ENCODE assay signal across 13 cellular contexts in the genomic region with DNA sequence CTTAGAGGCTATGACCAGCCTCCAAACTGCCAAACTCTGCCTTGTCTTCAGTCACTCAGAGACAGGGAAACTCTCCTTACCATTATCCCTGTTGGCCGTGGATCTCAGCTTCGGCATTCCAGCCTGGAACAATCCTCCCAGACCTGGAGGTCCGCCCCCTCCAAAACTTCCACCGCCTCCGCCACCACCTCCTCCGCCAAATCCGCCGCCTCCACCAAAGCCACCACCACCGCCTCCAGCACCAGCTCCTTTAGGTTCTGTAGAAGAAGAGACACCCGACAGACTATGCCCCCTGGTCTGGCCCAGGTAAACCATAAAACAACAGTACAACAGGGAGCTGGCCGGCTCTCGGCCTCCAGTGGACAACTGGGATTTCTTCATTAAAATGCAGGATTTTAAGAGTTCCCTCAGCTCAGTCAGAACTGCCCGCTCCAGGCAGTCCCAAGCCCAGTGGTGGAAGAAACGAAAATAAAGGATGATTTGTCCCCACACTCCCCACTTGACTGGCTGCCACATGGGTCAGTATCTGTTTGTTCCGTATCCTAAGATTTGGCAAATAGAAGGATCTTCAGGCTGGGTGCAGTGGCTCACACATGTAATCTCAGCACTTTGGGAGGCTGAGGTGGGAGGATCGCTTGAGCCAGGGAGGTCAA. TPM values are rescaled to one million over a fixed set of nuclear protein-coding genes. Genes with fewer than 3 reads are reported as not detected.
DNase-seq lines count a peak whose midpoint lies in the region; ATAC-seq, FAIRE-seq and TF ChIP-seq lines count a peak whose summit lies in the region.
"Had no signal": no experiment of that assay in that cellular context is flagged by ENCODE, and none has a peak within 500 bp of the region (broad histone marks: within the 10 kb centered on the region; RNA-seq: fewer than 3 reads in every experiment).

No MANE protein-coding gene starts in this region.

- no peak overlapping the region for H3K4ac ChIP-seq in H1 (replicated peaks; ENCODE audit: insufficient read length, low read depth, low read length)

- no peak overlapping the region for H2BK20ac ChIP-seq in H1 (ENCODE audit: low read length)

- POLR2A ChIA-PET in H1 (lab: Charles Lee; ENCODE audit: partially characterized antibody), result no interaction called here

- H2BK120ac ChIP-seq in H1 (replicated peaks; ENCODE audit: low read depth, low read length), result no peak overlapping the region

- no peak overlapping the region for H3K9ac ChIP-seq in H1 (replicated peaks in 1 of 4; ENCODE audit: extremely low read depth in 1 of 4, low read depth in 3 of 4, low read length in 3 of 4)

- no peak overlapping the region for H4K5ac ChIP-seq in H1 (ENCODE audit: insufficient read length, low read depth, low read length)

- WGBS in H1 (ENCODE audit: extremely low coverage in 1 of 2, insufficient coverage in 1 of 2, insufficient read length in 1 of 2, insufficient replicate concordance in 2 of 2, low coverage in 1 of 2, low lambda C conversion rate in 2 of 2, missing lambda C conversion rate in 1 of 2), 2 experiments, result 80% methylated on average over 10 of the region's 16 CpGs; no CpG with 5 or more reads in 1 of the 2 experiments

- ATAC-seq in GM18861 (IDR thresholded peaks at IDR 0.05; ENCODE audit: unreplicated experiment), result no peak
- ATAC-seq: HCT116 had no signal

- H3K27ac ChIP-seq in VCaP, result peak overlapping the region; percentile 33; the same call in 1 of the 2 replicates
- no peak overlapping the region for H3K27ac ChIP-seq in H1 (ENCODE audit: low read depth, low read length)
- H3K27ac ChIP-seq in neutrophil, result peak overlapping the region; percentile 93
- H3K27ac ChIP-seq: thyroid gland had no signal

- no peak overlapping the region for H3K4me2 ChIP-seq in H1 (ENCODE audit: insufficient read depth in 1 of 2, low read depth in 2 of 2, low read length in 2 of 2)

- no peak overlapping the region for H2BK5ac ChIP-seq in H1 (ENCODE audit: low read depth, low read length)

- no peak overlapping the region for H4K91ac ChIP-seq in H1 (replicated peaks; ENCODE audit: insufficient read length, low read length)

- no peak overlapping the region for H2BK15ac ChIP-seq in H1 (ENCODE audit: low read length)

- no peak overlapping the region for H3K23ac ChIP-seq in H1 (ENCODE audit: insufficient read length)

- no peaks in the 10 kb centered on the region for H3K27me3 ChIP-seq in H1 (replicated peaks in 1 of 4; ENCODE audit: control insufficient read depth in 3 of 4, extremely low read depth in 1 of 4, insufficient read depth in 3 of 4, low read length in 3 of 4)
- no peaks in the 10 kb centered on the region for H3K27me3 ChIP-seq in neutrophil
- H3K27me3 ChIP-seq: thyroid gland had no signal

- no peaks in the 10 kb centered on the region for H3K79me1 ChIP-seq in H1 (ENCODE audit: low read depth, low read length)

- DNase-seq in GM12892 (ENCODE audit: insufficient read length) (no peak), H1 (ENCODE audit: low read depth in 1 of 2, low spot score in 2 of 2) (no peak), SKM-1 (lab: John Stamatoyannopoulos, UW; ENCODE audit: unreplicated experiment) (no peak), NCI-H1694 treated with DMSO at 0.1 percent for 48 hours (lab: John Stamatoyannopoulos, UW) (no peak)
- DNase-seq: islet precursor cell, mesendoderm, NCI-H1694, T-helper 9 cell, thyroid gland had no signal

- H4K20me1 ChIP-seq in H1 (replicated peaks in 1 of 2; ENCODE audit: control insufficient read depth in 1 of 2, insufficient read depth in 2 of 2, low read length in 2 of 2), result no peaks in the 10 kb centered on the region

- CTCF ChIA-PET in H1 (lab: Charles Lee; ENCODE audit: partially characterized antibody), result interaction anchor here (0.6 to 2.1 kb wide), 4 partner anchors 18 to 165 kb away, joined by 3 to 7 read pairs (median 4); no protein-coding TSS in a partner anchor

- H3K9me3 ChIP-seq in H1 (ENCODE audit: insufficient read depth in 2 of 2, low read depth in 1 of 2, low read length in 1 of 2) (no peaks in the 10 kb centered on the region), neutrophil (no peaks in the 10 kb centered on the region)
- H3K9me3 ChIP-seq: thyroid gland had no signal

- H2BK12ac ChIP-seq in H1 (ENCODE audit: low read depth, low read length), result no peak overlapping the region

- 0 out of 2 replicates have a peak overlapping the region, but pooled peaks have one; percentile 47 for H4K8ac ChIP-seq in H1 (ENCODE audit: extremely low read depth, insufficient read depth, low read length)

- TF ChIP-seq RAD21 in H1 (IDR thresholded peaks at IDR 0.05 in 1 of 2, conservative IDR thresholded peaks at IDR 0.05 in 1 of 2; ENCODE audit: low read depth in 2 of 2, low read length in 2 of 2), result no peak

- H3K56ac ChIP-seq in H1 (replicated peaks; ENCODE audit: insufficient read length, low read depth, low read length), result no peak overlapping the region

- H3K23me2 ChIP-seq in H1 (ENCODE audit: low read depth, low read length), result no peaks in the 10 kb centered on the region

- no peak overlapping the region for H3K18ac ChIP-seq in H1 (ENCODE audit: extremely low read depth, low read length)

- H3K4me3 ChIP-seq in H1 (ENCODE audit: extremely low read depth in 1 of 4, insufficient read depth in 2 of 4, low read depth in 3 of 4, low read length in 4 of 4), result no peak overlapping the region
- no peak overlapping the region for H3K4me3 ChIP-seq in neutrophil (ENCODE audit: low read depth in 1 of 2, low read length in 1 of 2)
- H3K4me3 ChIP-seq: thyroid gland had no signal

- FAIRE-seq in GM12892 (lab: Jason Lieb, UNC) (peak; percentile 27), H1 (lab: Jason Lieb, UNC) (no peak)

- no peaks in the 10 kb centered on the region for H3K79me2 ChIP-seq in H1 (ENCODE audit: control insufficient read depth in 1 of 2, insufficient read depth in 2 of 2, low read length in 2 of 2)

- TF ChIP-seq POLR2A in GM12892 (IDR thresholded peaks at IDR 0.05; ENCODE audit: low read depth, low read length) (no peak), H1 (IDR thresholded peaks at IDR 0.05; ENCODE audit: control extremely low read depth in 1 of 2, low read depth in 2 of 2, low read length in 2 of 2) (no peak)

- H2AFZ ChIP-seq in H1 (ENCODE audit: low read length), result no peak overlapping the region

- no peak overlapping the region for H2AK5ac ChIP-seq in H1 (ENCODE audit: low read depth, low read length)

- H3K4me1 ChIP-seq in H1 (replicated peaks in 1 of 4; ENCODE audit: control insufficient read depth in 3 of 4, insufficient read depth in 4 of 4, low read length in 3 of 4) (no peaks in the 10 kb centered on the region), neutrophil (ENCODE audit: control insufficient read depth in 1 of 2, insufficient read depth in 1 of 2, low read depth in 1 of 2, low read length in 1 of 2) (peaks cover 62 to 65% of the 10 kb centered on the region in 2 experiments)

- H3K36me3 ChIP-seq in H1 (ENCODE audit: control insufficient read depth in 2 of 4, insufficient read depth in 4 of 4, low read length in 3 of 4), result no peaks in the 10 kb centered on the region; a peak in 1 of 8 replicates
- H3K36me3 ChIP-seq in neutrophil, result peaks cover 95% of the 10 kb centered on the region

- TF ChIP-seq CTCF in VCaP (conservative IDR thresholded peaks at IDR 0.05), result no peak
- TF ChIP-seq CTCF in H1 (IDR thresholded peaks at IDR 0.05; ENCODE audit: control extremely low read depth in 1 of 3, insufficient read depth in 1 of 3, low read depth in 1 of 3, low read length in 3 of 3), result no peak
- no peak for TF ChIP-seq CTCF in neutrophil (IDR thresholded peaks at IDR 0.05)

- no peak overlapping the region for H3K14ac ChIP-seq in H1 (ENCODE audit: insufficient read length)

- TF ChIP-seq EP300 in H1 (IDR thresholded peaks at IDR 0.05; ENCODE audit: borderline replicate concordance in 1 of 2, low read depth in 2 of 2, low read length in 2 of 2), result no peak

TF ChIP-seq in H1, 55 proteins besides CTCF, POLR2A, EP300 and RAD21 (continues in another document):
- TF ChIP-seq YY1 (IDR thresholded peaks at IDR 0.05; ENCODE audit: low read depth, low read length), result no peak
- TF ChIP-seq KDM1A (IDR thresholded peaks at IDR 0.05; ENCODE audit: borderline replicate concordance, low read length), result no peak
- TF ChIP-seq ATF3 (IDR thresholded peaks at IDR 0.05; ENCODE audit: insufficient read depth, low read depth, low read length), result no peak
- TF ChIP-seq ZNF274 (IDR thresholded peaks at IDR 0.05; ENCODE audit: borderline replicate concordance, extremely low read depth, low read length), result no peak

RNA-seq across cellular contexts. Expression of gene WIPF1, which starts 22.4 kb away (rescaled TPM):
- polyA plus RNA-seq in GM12892 (2012; ENCODE audit: missing spikeins), result 108 TPM
- 4.3 and 5.2 TPM in 2 replicates for total RNA-seq in H1 (2021; fragmentation: NEBNext Ultra II Directional; extraction: Animal tissue kit (Norgen Biotek cat#: 25700))
- polyA plus RNA-seq in H1 (2011; rRNA removed), result 4.4 and 4.7 TPM in 2 replicates
- polyA plus RNA-seq in H1 (2011; cell fraction: cytosol; rRNA removed), result 2.7 TPM
- polyA plus RNA-seq in H1 (2011; cell fraction: nucleus; rRNA removed), result 3.1 TPM
- polyA plus RNA-seq in H1 (2012, experiment 1 of 2), result 5.2 to 8.3 TPM (median 5.9 TPM) in 4 replicates
- polyA plus RNA-seq in H1 (2012, experiment 2 of 2), result 2.9 TPM
- polyA plus RNA-seq in H1 (2013, experiment 1 of 2), result 4.6 TPM
- polyA plus RNA-seq in H1 (2013, experiment 2 of 2), result 4.9 TPM
- polyA minus RNA-seq in H1 (2011; rRNA and poly(A)+ RNA removed), result 2.8 TPM in 2 replicates
- 3.2 TPM for polyA minus RNA-seq in H1 (2011; cell fraction: cytosol; rRNA and poly(A)+ RNA removed)
- polyA minus RNA-seq in H1 (2011; cell fraction: nucleus; rRNA and poly(A)+ RNA removed), result 9.0 TPM
